1 cellular context compared by ENCODE assay signal in the genomic region with DNA sequence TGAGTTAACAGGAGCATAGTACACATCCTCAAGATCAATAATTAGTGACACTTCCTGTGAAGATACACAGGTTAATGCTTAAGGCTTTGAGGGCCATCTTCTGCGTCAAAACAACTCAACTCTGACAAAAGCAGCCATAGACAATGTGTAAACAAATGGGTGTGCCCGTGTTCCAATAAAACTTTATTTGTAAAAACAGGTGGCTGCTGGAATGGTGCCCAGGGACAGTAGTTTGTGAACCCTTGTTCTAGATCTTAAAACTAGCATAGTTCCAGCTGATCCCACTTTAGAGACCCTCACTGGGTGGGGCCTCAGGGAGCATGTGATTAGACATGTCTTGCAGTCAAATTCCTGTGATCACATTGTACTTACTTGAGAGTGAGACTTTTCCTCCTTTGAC.
TF ChIP-seq lines count a peak whose summit lies in the region.

No MANE protein-coding gene starts in this region.

TF ChIP-seq in GM12878, 131 proteins besides CTCF, POLR2A, EP300 and RAD21:
- TF ChIP-seq, protein P1, sequence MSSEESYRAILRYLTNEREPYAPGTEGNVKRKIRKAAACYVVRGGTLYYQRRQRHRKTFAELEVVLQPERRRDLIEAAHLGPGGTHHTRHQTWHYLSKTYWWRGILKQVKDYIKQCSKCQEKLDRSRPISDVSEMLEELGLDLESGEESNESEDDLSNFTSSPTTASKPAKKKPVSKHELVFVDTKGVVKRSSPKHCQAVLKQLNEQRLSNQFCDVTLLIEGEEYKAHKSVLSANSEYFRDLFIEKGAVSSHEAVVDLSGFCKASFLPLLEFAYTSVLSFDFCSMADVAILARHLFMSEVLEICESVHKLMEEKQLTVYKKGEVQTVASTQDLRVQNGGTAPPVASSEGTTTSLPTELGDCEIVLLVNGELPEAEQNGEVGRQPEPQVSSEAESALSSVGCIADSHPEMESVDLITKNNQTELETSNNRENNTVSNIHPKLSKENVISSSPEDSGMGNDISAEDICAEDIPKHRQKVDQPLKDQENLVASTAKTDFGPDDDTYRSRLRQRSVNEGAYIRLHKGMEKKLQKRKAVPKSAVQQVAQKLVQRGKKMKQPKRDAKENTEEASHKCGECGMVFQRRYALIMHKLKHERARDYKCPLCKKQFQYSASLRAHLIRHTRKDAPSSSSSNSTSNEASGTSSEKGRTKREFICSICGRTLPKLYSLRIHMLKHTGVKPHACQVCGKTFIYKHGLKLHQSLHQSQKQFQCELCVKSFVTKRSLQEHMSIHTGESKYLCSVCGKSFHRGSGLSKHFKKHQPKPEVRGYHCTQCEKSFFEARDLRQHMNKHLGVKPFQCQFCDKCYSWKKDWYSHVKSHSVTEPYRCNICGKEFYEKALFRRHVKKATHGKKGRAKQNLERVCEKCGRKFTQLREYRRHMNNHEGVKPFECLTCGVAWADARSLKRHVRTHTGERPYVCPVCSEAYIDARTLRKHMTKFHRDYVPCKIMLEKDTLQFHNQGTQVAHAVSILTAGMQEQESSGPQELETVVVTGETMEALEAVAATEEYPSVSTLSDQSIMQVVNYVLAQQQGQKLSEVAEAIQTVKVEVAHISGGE (CRISPR knock-in tag; IDR thresholded peaks at IDR 0.05): no peak
- TF ChIP-seq, protein P2, sequence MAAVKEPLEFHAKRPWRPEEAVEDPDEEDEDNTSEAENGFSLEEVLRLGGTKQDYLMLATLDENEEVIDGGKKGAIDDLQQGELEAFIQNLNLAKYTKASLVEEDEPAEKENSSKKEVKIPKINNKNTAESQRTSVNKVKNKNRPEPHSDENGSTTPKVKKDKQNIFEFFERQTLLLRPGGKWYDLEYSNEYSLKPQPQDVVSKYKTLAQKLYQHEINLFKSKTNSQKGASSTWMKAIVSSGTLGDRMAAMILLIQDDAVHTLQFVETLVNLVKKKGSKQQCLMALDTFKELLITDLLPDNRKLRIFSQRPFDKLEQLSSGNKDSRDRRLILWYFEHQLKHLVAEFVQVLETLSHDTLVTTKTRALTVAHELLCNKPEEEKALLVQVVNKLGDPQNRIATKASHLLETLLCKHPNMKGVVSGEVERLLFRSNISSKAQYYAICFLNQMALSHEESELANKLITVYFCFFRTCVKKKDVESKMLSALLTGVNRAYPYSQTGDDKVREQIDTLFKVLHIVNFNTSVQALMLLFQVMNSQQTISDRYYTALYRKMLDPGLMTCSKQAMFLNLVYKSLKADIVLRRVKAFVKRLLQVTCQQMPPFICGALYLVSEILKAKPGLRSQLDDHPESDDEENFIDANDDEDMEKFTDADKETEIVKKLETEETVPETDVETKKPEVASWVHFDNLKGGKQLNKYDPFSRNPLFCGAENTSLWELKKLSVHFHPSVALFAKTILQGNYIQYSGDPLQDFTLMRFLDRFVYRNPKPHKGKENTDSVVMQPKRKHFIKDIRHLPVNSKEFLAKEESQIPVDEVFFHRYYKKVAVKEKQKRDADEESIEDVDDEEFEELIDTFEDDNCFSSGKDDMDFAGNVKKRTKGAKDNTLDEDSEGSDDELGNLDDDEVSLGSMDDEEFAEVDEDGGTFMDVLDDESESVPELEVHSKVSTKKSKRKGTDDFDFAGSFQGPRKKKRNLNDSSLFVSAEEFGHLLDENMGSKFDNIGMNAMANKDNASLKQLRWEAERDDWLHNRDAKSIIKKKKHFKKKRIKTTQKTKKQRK (IDR thresholded peaks at IDR 0.05; ENCODE audit: low read depth, low read length): no peak
- TF ChIP-seq, protein P3, sequence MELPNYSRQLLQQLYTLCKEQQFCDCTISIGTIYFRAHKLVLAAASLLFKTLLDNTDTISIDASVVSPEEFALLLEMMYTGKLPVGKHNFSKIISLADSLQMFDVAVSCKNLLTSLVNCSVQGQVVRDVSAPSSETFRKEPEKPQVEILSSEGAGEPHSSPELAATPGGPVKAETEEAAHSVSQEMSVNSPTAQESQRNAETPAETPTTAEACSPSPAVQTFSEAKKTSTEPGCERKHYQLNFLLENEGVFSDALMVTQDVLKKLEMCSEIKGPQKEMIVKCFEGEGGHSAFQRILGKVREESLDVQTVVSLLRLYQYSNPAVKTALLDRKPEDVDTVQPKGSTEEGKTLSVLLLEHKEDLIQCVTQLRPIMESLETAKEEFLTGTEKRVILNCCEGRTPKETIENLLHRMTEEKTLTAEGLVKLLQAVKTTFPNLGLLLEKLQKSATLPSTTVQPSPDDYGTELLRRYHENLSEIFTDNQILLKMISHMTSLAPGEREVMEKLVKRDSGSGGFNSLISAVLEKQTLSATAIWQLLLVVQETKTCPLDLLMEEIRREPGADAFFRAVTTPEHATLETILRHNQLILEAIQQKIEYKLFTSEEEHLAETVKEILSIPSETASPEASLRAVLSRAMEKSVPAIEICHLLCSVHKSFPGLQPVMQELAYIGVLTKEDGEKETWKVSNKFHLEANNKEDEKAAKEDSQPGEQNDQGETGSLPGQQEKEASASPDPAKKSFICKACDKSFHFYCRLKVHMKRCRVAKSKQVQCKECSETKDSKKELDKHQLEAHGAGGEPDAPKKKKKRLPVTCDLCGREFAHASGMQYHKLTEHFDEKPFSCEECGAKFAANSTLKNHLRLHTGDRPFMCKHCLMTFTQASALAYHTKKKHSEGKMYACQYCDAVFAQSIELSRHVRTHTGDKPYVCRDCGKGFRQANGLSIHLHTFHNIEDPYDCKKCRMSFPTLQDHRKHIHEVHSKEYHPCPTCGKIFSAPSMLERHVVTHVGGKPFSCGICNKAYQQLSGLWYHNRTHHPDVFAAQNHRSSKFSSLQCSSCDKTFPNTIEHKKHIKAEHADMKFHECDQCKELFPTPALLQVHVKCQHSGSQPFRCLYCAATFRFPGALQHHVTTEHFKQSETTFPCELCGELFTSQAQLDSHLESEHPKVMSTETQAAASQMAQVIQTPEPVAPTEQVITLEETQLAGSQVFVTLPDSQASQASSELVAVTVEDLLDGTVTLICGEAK (IDR thresholded peaks at IDR 0.05; ENCODE audit: borderline replicate concordance): peak; percentile 58
- TF ChIP-seq SRF (IDR thresholded peaks at IDR 0.05; ENCODE audit: low read depth in 2 of 2, low read length in 2 of 2): no peak
- no peak for TF ChIP-seq POU2F2 (IDR thresholded peaks at IDR 0.05; ENCODE audit: borderline replicate concordance, low read depth, low read length)
